Comparison of ENCODE assay signal across 1 cellular context in genomic region chr6:157761331-157761921, GRCh38.
TF ChIP-seq lines count a peak whose summit lies in the region.

No MANE protein-coding gene starts in this region.

TF ChIP-seq in K562, 482 proteins besides CTCF, POLR2A, EP300 and RAD21 (continued from another document):
- no peak for TF ChIP-seq ZFP91 (CRISPR knock-in tag; IDR thresholded peaks at IDR 0.05)
- peak; percentile 30; the same call in 1 of the 2 replicates for TF ChIP-seq ARID1B (IDR thresholded peaks at IDR 0.05)
- peak; percentile 9; the same call in 1 of the 2 replicates for TF ChIP-seq USF1 (CRISPR knock-in tag; IDR thresholded peaks at IDR 0.05)
- no peak for TF ChIP-seq SMC3 (conservative IDR thresholded peaks at IDR 0.05; ENCODE audit: insufficient read depth, low read depth, low read length)
- 0 out of 2 replicates have a peak, but pooled peaks have one; percentile 4 for TF ChIP-seq DPF2 (IDR thresholded peaks at IDR 0.05)
- no peak for TF ChIP-seq E2F3 (CRISPR knock-in tag; IDR thresholded peaks at IDR 0.05)
- peak; percentile 64; the same call in 1 of the 2 replicates for TF ChIP-seq JUND (IDR thresholded peaks at IDR 0.05; ENCODE audit: borderline replicate concordance, low read depth, low read length)
- peak; percentile 44; the same call in 1 of the 3 replicates for TF ChIP-seq JUND (tag; IDR thresholded peaks at IDR 0.05; ENCODE audit: borderline replicate concordance, low read depth, low read length)
- no peak for TF ChIP-seq ZNF232 (CRISPR knock-in tag; IDR thresholded peaks at IDR 0.05)
- no peak for TF ChIP-seq RBM15 (IDR thresholded peaks at IDR 0.05; ENCODE audit: insufficient read depth, low read length)
- no peak for TF ChIP-seq PHB2 (IDR thresholded peaks at IDR 0.05; ENCODE audit: low read depth)
- no peak for TF ChIP-seq PKNOX1 (IDR thresholded peaks at IDR 0.05)
- peak in 1 of 2 experiments; percentile 21; a peak in 1 of 4 replicates for TF ChIP-seq ARNT (IDR thresholded peaks at IDR 0.05)
- no peak for TF ChIP-seq WHSC1 (IDR thresholded peaks at IDR 0.05; ENCODE audit: low read length)
- TF ChIP-seq ATF3 (IDR thresholded peaks at IDR 0.05), result peak; percentile 70
- no peak for TF ChIP-seq ATF3 (CRISPR knock-in tag; conservative IDR thresholded peaks at IDR 0.05)
- no peak for TF ChIP-seq GTF2A2 (tag; IDR thresholded peaks at IDR 0.05)
- TF ChIP-seq ZBTB33 (CRISPR knock-in tag; IDR thresholded peaks at IDR 0.05), result peak; percentile 94; the same call in 1 of the 2 replicates
- TF ChIP-seq CEBPB (tag; IDR thresholded peaks at IDR 0.05), result no peak
- no peak for TF ChIP-seq NFXL1 (CRISPR knock-in tag; IDR thresholded peaks at IDR 0.05)
- peak; percentile 69; the same call in 1 of the 2 replicates for TF ChIP-seq HMBOX1 (IDR thresholded peaks at IDR 0.05)
- no peak for TF ChIP-seq ZBTB1 (CRISPR knock-in tag; IDR thresholded peaks at IDR 0.05; ENCODE audit: borderline replicate concordance, low read depth)
- TF ChIP-seq TOE1 (IDR thresholded peaks at IDR 0.05; ENCODE audit: borderline replicate concordance), result no peak
- peak; percentile 31; the same call in 1 of the 2 replicates for TF ChIP-seq TOE1 (CRISPR knock-in tag; IDR thresholded peaks at IDR 0.05; ENCODE audit: borderline replicate concordance, low read depth)
- TF ChIP-seq GABPB1 (CRISPR knock-in tag; IDR thresholded peaks at IDR 0.05), result no peak; the same call in 1 of the 2 replicates
- TF ChIP-seq FOS (IDR thresholded peaks at IDR 0.05; ENCODE audit: extremely low read depth, insufficient read length), result peak; percentile 5
